In genomic region chr7:98594348-98594747, GRCh38 we compare ENCODE assay signal across 24 cellular contexts. TPM values are rescaled to one million over a fixed set of nuclear protein-coding genes. Genes with fewer than 3 reads are reported as not detected.
"Had no signal": no experiment of that assay in that cellular context is flagged by ENCODE, and none has a peak within 500 bp of the region (broad histone marks: within the 10 kb centered on the region; RNA-seq: fewer than 3 reads in every experiment).

No MANE protein-coding gene starts in this region.

- H3K9me3 ChIP-seq: colonic mucosa, esophagus muscularis mucosa, esophagus squamous epithelium, gastrocnemius medialis, gastroesophageal sphincter, heart left ventricle, heart right ventricle had no signal

- H3K4me1 ChIP-seq: colonic mucosa, esophagus muscularis mucosa, esophagus squamous epithelium, foreskin keratinocyte, gastrocnemius medialis, gastroesophageal sphincter, heart left ventricle, heart right ventricle had no signal

- DNase-seq: colonic mucosa; cortex of kidney; dermis blood vessel endothelial cell; dorsolateral prefrontal cortex; effector CD4-positive, alpha-beta T cell; effector CD8-positive, alpha-beta T cell; effector memory CD4-positive, alpha-beta T cell; effector memory CD8-positive, alpha-beta T cell; endodermal cell; erythroblast; esophagus squamous epithelium; foreskin fibroblast; foreskin keratinocyte; foreskin melanocyte; gastrocnemius medialis; glutamatergic neuron; head of caudate nucleus; heart left ventricle; heart right ventricle had no signal

- H3K27ac ChIP-seq: colonic mucosa, coronary artery, dorsolateral prefrontal cortex, epithelial cell of prostate, esophagus muscularis mucosa, esophagus squamous epithelium, foreskin keratinocyte, gastrocnemius medialis, gastroesophageal sphincter, heart left ventricle, heart right ventricle had no signal

- ATAC-seq: effector memory CD8-positive, alpha-beta T cell; esophagus mucosa; foreskin keratinocyte; gastrocnemius medialis; gastroesophageal sphincter; heart left ventricle; heart right ventricle had no signal

- H3K27me3 ChIP-seq: colonic mucosa, foreskin keratinocyte, gastrocnemius medialis had no signal

- H3K36me3 ChIP-seq: colonic mucosa, esophagus muscularis mucosa, esophagus squamous epithelium, gastrocnemius medialis, gastroesophageal sphincter, heart left ventricle, heart right ventricle had no signal

- H3K4me3 ChIP-seq: colonic mucosa, coronary artery, dorsolateral prefrontal cortex, esophagus muscularis mucosa, esophagus squamous epithelium, gastrocnemius medialis, gastroesophageal sphincter, heart left ventricle, heart right ventricle had no signal

RNA-seq across cellular contexts. Expression of gene NPTX2, which starts 22.7 kb away (rescaled TPM):
- total RNA-seq: foreskin keratinocyte had no signal
- polyA plus RNA-seq: foreskin keratinocyte had no signal
